ENCODE assay signal across 10 cellular contexts in the genomic region with DNA sequence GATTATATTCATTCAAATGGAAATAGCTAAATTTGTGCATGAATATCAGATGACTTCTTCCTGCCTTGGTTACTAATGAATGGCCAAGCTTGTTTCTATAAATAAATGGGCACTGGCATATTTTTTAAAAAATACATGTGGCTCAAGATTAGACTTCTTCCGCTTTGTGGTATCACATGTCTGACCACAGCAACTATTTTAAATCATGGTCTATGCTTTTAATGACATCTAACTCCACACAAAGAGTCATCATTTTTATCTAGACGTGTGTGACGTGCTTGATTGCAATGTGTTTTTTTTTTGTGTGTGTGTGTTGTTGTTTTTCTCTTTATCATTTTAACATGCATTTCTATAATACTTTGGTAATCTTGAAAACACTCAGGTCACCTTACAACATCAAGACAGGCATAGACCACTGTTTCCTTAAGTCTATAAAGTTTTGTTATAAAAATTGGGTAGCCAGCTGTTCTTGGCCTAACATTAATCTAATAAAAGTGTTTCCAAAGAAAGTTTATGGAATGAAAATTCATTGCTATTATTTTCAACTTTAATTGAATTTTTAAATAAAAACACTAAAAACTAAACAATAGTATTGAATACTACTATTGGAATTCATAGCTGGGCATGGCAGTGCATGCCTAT. TPM values are rescaled to one million over a fixed set of nuclear protein-coding genes. Genes with fewer than 3 reads are reported as not detected.
DNase-seq lines count a peak whose midpoint lies in the region; ATAC-seq lines count a peak whose summit lies in the region.
"Had no signal": no experiment of that assay in that cellular context is flagged by ENCODE, and none has a peak within 500 bp of the region (broad histone marks: within the 10 kb centered on the region; RNA-seq: fewer than 3 reads in every experiment).

No MANE protein-coding gene starts in this region.

- peaks cover 36% of the 10 kb centered on the region for H3K4me1 Mint-ChIP-seq in memory B cell
- H3K4me1 Mint-ChIP-seq in activated naive CD4-positive, alpha-beta T cell treated with anti-CD3 and anti-CD28 coated beads, Interleukin-2, amount 10 ng/mL, durations not matched to agents 7 days and 5 days: peaks cover 14% of the 10 kb centered on the region

- ATAC-seq in GM18520 (IDR thresholded peaks at IDR 0.05; ENCODE audit: unreplicated experiment): peak; percentile 27
- ATAC-seq in HG02938 (IDR thresholded peaks at IDR 0.05; ENCODE audit: unreplicated experiment): peak; percentile 35
- peak; percentile 41 for ATAC-seq in memory B cell (ENCODE audit: low read depth)

- H3K9me3 ChIP-seq in MG63: no peaks in the 10 kb centered on the region

- DNase-seq in NOMO-1 treated with dmso at 0.1 percent for 144 hours (lab: John Stamatoyannopoulos, UW; ENCODE audit: unreplicated experiment): peak; percentile 79
- peak in 1 of 2 donors; percentile 18 for DNase-seq in memory B cell (ENCODE audit: low spot score in 2 of 2)
- DNase-seq in dermis blood vessel endothelial cell: no peak
- no peak for DNase-seq in activated naive CD4-positive, alpha-beta T cell treated with anti-CD3 and anti-CD28 coated beads, Interleukin-2, amount 10 ng/mL, durations not matched to agents 7 days and 5 days
- DNase-seq in NCI-H69 (lab: John Stamatoyannopoulos, UW): no peak
- no peak for DNase-seq in MG63
- DNase-seq: erythroblast had no signal

- H3K27me3 Mint-ChIP-seq in memory B cell: peaks cover 2% of the 10 kb centered on the region
- peaks cover 6% of the 10 kb centered on the region for H3K27me3 Mint-ChIP-seq in activated naive CD4-positive, alpha-beta T cell treated with anti-CD3 and anti-CD28 coated beads, Interleukin-2, amount 10 ng/mL, durations not matched to agents 7 days and 5 days

- peak overlapping the region; percentile 89 for H3K27ac Mint-ChIP-seq in memory B cell
- H3K27ac Mint-ChIP-seq in activated naive CD4-positive, alpha-beta T cell treated with anti-CD3 and anti-CD28 coated beads, Interleukin-2, amount 10 ng/mL, durations not matched to agents 7 days and 5 days: no peak overlapping the region

- H3K4me3 ChIP-seq in MG63: no peak overlapping the region

- CTCF ChIA-PET in activated naive CD4-positive, alpha-beta T cell treated with anti-CD3 and anti-CD28 coated beads, Interleukin-2, amount 10 ng/mL, durations not matched to agents 7 days and 5 days (lab: Charles Lee): no interaction called here

- no peak overlapping the region for H3K4me3 Mint-ChIP-seq in memory B cell
- no peak overlapping the region for H3K4me3 Mint-ChIP-seq in activated naive CD4-positive, alpha-beta T cell treated with anti-CD3 and anti-CD28 coated beads, Interleukin-2, amount 10 ng/mL, durations not matched to agents 7 days and 5 days

- no peaks in the 10 kb centered on the region for H3K9me3 Mint-ChIP-seq in memory B cell
- no peaks in the 10 kb centered on the region for H3K9me3 Mint-ChIP-seq in activated naive CD4-positive, alpha-beta T cell treated with anti-CD3 and anti-CD28 coated beads, Interleukin-2, amount 10 ng/mL, durations not matched to agents 7 days and 5 days

- H3K36me3 ChIP-seq in MG63: no peaks in the 10 kb centered on the region

- H3K36me3 Mint-ChIP-seq in memory B cell: no peaks in the 10 kb centered on the region
- no peaks in the 10 kb centered on the region for H3K36me3 Mint-ChIP-seq in activated naive CD4-positive, alpha-beta T cell treated with anti-CD3 and anti-CD28 coated beads, Interleukin-2, amount 10 ng/mL, durations not matched to agents 7 days and 5 days

- no peaks in the 10 kb centered on the region for H3K27me3 ChIP-seq in MG63

RNA-seq across cellular contexts. Expression of gene RGS1, which starts 29.5 kb away (rescaled TPM):
- total RNA-seq in dermis blood vessel endothelial cell: not detected in 2 replicates
- 0.62 TPM in 1 of 2 replicates, not detected in the other for total RNA-seq in MG63 (2014; rRNA removed; shearing (Covaris generic); ENCODE audit: low replicate concordance)
- total RNA-seq: HT-29 had no signal

RNA-seq across cellular contexts. Expression of gene RGS13, which starts 30.8 kb away (rescaled TPM):
- not detected in 2 replicates for total RNA-seq in dermis blood vessel endothelial cell
- not detected in 2 replicates for total RNA-seq in MG63 (2014; rRNA removed; shearing (Covaris generic); ENCODE audit: low replicate concordance)
- total RNA-seq: HT-29 had no signal
